Comparison of ENCODE assay signal across 16 cellular contexts in the genomic region with DNA sequence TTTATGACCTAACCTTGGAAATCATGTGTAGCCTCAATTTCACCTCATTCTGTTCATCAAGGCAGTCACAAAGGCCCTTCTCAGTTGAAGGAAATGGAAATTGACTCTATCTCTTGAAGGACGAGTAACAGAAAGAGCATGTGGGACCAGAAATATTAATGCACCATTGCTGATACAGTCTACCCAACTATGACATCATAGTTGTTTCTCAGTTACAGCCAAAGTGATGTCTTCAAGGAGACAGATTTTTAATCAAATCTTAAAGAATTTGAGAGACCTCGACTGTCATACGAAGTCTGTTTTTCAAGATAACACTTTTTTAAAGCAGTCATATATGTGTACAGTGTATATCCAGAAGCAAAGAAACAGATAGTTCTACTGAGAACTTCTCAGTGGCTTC.
A peak's percentile ranks its signal among the peaks of the same experiment; 100 is the strongest.
DNase-seq lines count a peak whose midpoint lies in the region; TF ChIP-seq lines count a peak whose summit lies in the region.
"Had no signal": no experiment of that assay in that cellular context is flagged by ENCODE, and none has a peak within 500 bp of the region (broad histone marks: within the 10 kb centered on the region; RNA-seq: fewer than 3 reads in every experiment).

No MANE protein-coding gene starts in this region.

- no peak overlapping the region for H2BK12ac ChIP-seq in mesenchymal stem cell (ENCODE audit: low read length in 2 of 2)

- H2BK120ac ChIP-seq in mesenchymal stem cell (ENCODE audit: low read depth, low read length), result no peak overlapping the region

- no peak overlapping the region for H2AFZ ChIP-seq in mesenchymal stem cell (ENCODE audit: low read depth, low read length)

- H2BK5ac ChIP-seq in mesenchymal stem cell (ENCODE audit: low read depth, low read length, poor library complexity, severe bottlenecking), result no peak overlapping the region

- H2BK15ac ChIP-seq in mesenchymal stem cell (ENCODE audit: low read depth, poor library complexity, severe bottlenecking), result no peak overlapping the region

- no peaks in the 10 kb centered on the region for H3K27me3 ChIP-seq in mesenchymal stem cell (ENCODE audit: control insufficient read depth in 1 of 2, insufficient read depth in 1 of 2, low read length in 2 of 2)
- H3K27me3 ChIP-seq: BLaER1 treated with 17β-estradiol and CSF1 and Interleukin-3, amounts not matched to agents 10 nM and 100 nM had no signal

- TF ChIP-seq CTCF in 22Rv1 (IDR thresholded peaks at IDR 0.05) (no peak), HEK293 (tag by site-specific recombination; IDR thresholded peaks at IDR 0.05) (no peak)

- H3K27ac ChIP-seq in 22Rv1 (peak overlapping the region; percentile 71), HEK293 (ENCODE audit: extremely low read depth, low read depth, low read length) (no peak overlapping the region), mesenchymal stem cell (ENCODE audit: low read length, poor library complexity, severe bottlenecking) (no peak overlapping the region)
- H3K27ac ChIP-seq: A549; BLaER1 treated with 17β-estradiol and CSF1 and Interleukin-3, amounts not matched to agents 10 nM and 100 nM; C4-2B had no signal

- H3K4ac ChIP-seq in mesenchymal stem cell (ENCODE audit: low read depth in 1 of 2, low read length in 2 of 2), result no peak overlapping the region

- H4K91ac ChIP-seq in mesenchymal stem cell (ENCODE audit: low read length), result no peak overlapping the region

- H3K9me3 ChIP-seq in HEK293 (ENCODE audit: control insufficient read depth, insufficient read depth, low read depth, low read length) (no peaks in the 10 kb centered on the region), mesenchymal stem cell (ENCODE audit: control insufficient read depth, low read length) (no peaks in the 10 kb centered on the region)
- H3K9me3 ChIP-seq: A549; BLaER1 treated with 17β-estradiol and CSF1 and Interleukin-3, amounts not matched to agents 10 nM and 100 nM; Caco-2 had no signal

- no peaks in the 10 kb centered on the region for H3K36me3 ChIP-seq in HEK293 (ENCODE audit: control insufficient read depth in 2 of 2, insufficient read depth in 1 of 2, low read length in 2 of 2)
- H3K36me3 ChIP-seq in mesenchymal stem cell (ENCODE audit: control insufficient read depth in 1 of 2, insufficient read depth in 2 of 2, low read depth in 1 of 2, low read length in 2 of 2), result no peaks in the 10 kb centered on the region
- H3K36me3 ChIP-seq: BLaER1 treated with 17β-estradiol and CSF1 and Interleukin-3, amounts not matched to agents 10 nM and 100 nM had no signal

- POLR2A ChIA-PET in HEK293 (lab: Yijun Ruan, JAX), result no interaction called here

- no peak overlapping the region for H3K18ac ChIP-seq in mesenchymal stem cell (ENCODE audit: low read depth in 1 of 2, low read length in 2 of 2)

- H3K4me3 ChIP-seq in HEK293 (ENCODE audit: low read depth, low read length) (no peak overlapping the region), mesenchymal stem cell (ENCODE audit: insufficient read depth in 1 of 2, low read depth in 1 of 2, low read length in 2 of 2) (no peak overlapping the region)
- H3K4me3 ChIP-seq: A549; BLaER1 treated with 17β-estradiol and CSF1 and Interleukin-3, amounts not matched to agents 10 nM and 100 nM had no signal

- H4K8ac ChIP-seq in mesenchymal stem cell (ENCODE audit: low read length), result no peak overlapping the region

- no peak overlapping the region for H3K4me2 ChIP-seq in mesenchymal stem cell (ENCODE audit: low read length, poor library complexity, severe bottlenecking)
- H3K4me2 ChIP-seq: A549; BLaER1 treated with 17β-estradiol and CSF1 and Interleukin-3, amounts not matched to agents 10 nM and 100 nM had no signal

- no peak overlapping the region for H2AK5ac ChIP-seq in mesenchymal stem cell (ENCODE audit: low read length, severe bottlenecking)

- H3K14ac ChIP-seq in mesenchymal stem cell (ENCODE audit: low read length in 2 of 2), result no peak overlapping the region

- DNase-seq in OCI-M1 (lab: John Stamatoyannopoulos, UW), result peak; percentile 2
- DNase-seq in GM19238 (ENCODE audit: insufficient read length, low spot score), result no peak
- no peak for DNase-seq in NOMO-1 (lab: John Stamatoyannopoulos, UW; ENCODE audit: unreplicated experiment in 2 of 2)
- DNase-seq in mesenchymal stem cell, result no peak
- DNase-seq: AML-193; Caco-2; Calu3; CD4-positive, alpha-beta T cell; CD8-positive, alpha-beta T cell; DMS79 treated with DMSO at 0.1 percent for 48 hours; GF-D8 had no signal

- H3K4me1 ChIP-seq in HEK293 (ENCODE audit: control insufficient read depth, insufficient read depth, low read length) (no peaks in the 10 kb centered on the region), mesenchymal stem cell (ENCODE audit: control insufficient read depth, insufficient read depth, low read depth, low read length) (no peaks in the 10 kb centered on the region)
- H3K4me1 ChIP-seq: A549, Caco-2 had no signal

- no peak overlapping the region for H3K9ac ChIP-seq in mesenchymal stem cell (ENCODE audit: low read length)
- H3K9ac ChIP-seq: BLaER1 treated with 17β-estradiol and CSF1 and Interleukin-3, amounts not matched to agents 10 nM and 100 nM had no signal

- no peaks in the 10 kb centered on the region for H3K79me1 ChIP-seq in mesenchymal stem cell (replicated peaks; ENCODE audit: low read length, poor library complexity, severe bottlenecking)

- CTCF ChIA-PET in HEK293 (lab: Yijun Ruan, JAX), result interaction anchor here (1.0 to 1.1 kb wide), 2 partner anchors 703 to 706 kb away, joined by 3 to 4 read pairs; no protein-coding TSS in a partner anchor

- H3K23ac ChIP-seq in mesenchymal stem cell (ENCODE audit: low read length in 2 of 2), result no peak overlapping the region

- 94% methylated on average over 2 of the region's 3 CpGs for WGBS in mesenchymal stem cell

TF ChIP-seq in HEK293, 187 proteins besides CTCF, POLR2A, EP300 and RAD21:
- TF ChIP-seq, protein P1, sequence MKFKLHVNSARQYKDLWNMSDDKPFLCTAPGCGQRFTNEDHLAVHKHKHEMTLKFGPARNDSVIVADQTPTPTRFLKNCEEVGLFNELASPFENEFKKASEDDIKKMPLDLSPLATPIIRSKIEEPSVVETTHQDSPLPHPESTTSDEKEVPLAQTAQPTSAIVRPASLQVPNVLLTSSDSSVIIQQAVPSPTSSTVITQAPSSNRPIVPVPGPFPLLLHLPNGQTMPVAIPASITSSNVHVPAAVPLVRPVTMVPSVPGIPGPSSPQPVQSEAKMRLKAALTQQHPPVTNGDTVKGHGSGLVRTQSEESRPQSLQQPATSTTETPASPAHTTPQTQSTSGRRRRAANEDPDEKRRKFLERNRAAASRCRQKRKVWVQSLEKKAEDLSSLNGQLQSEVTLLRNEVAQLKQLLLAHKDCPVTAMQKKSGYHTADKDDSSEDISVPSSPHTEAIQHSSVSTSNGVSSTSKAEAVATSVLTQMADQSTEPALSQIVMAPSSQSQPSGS (tag by site-specific recombination; IDR thresholded peaks at IDR 0.05; ENCODE audit: low read depth), result 0 out of 2 replicates have a peak, but pooled peaks have one; percentile 5
- no peak for TF ChIP-seq ZNF223 (tag by site-specific recombination; IDR thresholded peaks at IDR 0.05)
TF ChIP-seq in HEK293: peak in this region for 1.
